Comparison of ENCODE assay signal across 29 cellular contexts in the genomic region with DNA sequence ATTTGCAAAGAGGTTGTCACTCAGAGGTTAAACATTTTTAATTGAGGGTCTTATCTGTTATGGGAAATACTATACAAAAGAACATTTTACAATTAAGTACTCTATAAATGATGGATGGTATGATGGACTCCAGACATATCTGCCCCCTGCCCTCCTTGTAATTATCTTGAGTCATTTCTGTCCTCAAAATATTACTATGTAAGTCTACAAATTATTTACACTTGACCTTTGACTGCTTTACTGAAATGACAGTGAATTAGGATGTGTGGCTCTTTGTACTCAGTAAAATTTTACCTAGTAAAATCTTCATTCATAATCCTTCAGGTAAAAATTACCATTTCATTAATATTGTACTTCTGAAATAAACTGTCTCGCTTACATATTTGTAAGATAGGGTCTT.
"Had no signal": no experiment of that assay in that cellular context is flagged by ENCODE, and none has a peak within 500 bp of the region (broad histone marks: within the 10 kb centered on the region; RNA-seq: fewer than 3 reads in every experiment).

No MANE protein-coding gene starts in this region.

- ATAC-seq: naive thymus-derived CD8-positive, alpha-beta T cell; natural killer cell treated with Interleukin-12 subunit alpha and Interleukin-12 subunit beta and Interleukin-15 and Interleukin-18, amount 100 ng/mL, for 72 hours; psoas muscle; right cardiac atrium; right lobe of liver; stimulated activated memory B cell treated with anti-CD40 and anti-IgM and Interleukin-4, amounts not matched to agents 10 μg/mL and 1 μg/mL and 100 μg/mL, for 72 hours; upper lobe of right lung had no signal

- H3K27ac Mint-ChIP-seq: naive B cell; natural killer cell treated with Interleukin-12 subunit alpha and Interleukin-12 subunit beta and Interleukin-15 and Interleukin-18, amount 100 ng/mL, for 72 hours; nephron progenitor cell; progenitor cell of endocrine pancreas; stimulated activated memory B cell treated with anti-CD40 and anti-IgM and Interleukin-4, amounts not matched to agents 10 μg/mL and 1 μg/mL and 100 μg/mL, for 72 hours had no signal

- H3K9me3 Mint-ChIP-seq: naive B cell; naive thymus-derived CD8-positive, alpha-beta T cell; natural killer cell treated with Interleukin-12 subunit alpha and Interleukin-12 subunit beta and Interleukin-15 and Interleukin-18, amount 100 ng/mL, for 72 hours; neural crest cell; stimulated activated memory B cell treated with anti-CD40 and anti-IgM and Interleukin-4, amounts not matched to agents 10 μg/mL and 1 μg/mL and 100 μg/mL, for 72 hours; stimulated activated naive CD8-positive, alpha-beta T cell treated with anti-CD3 and anti-CD28 coated beads, Interleukin-15, Interleukin-2, amounts not matched to agents 100 ng/mL and 50 ng/mL, for 24 hours had no signal

- H3K27me3 ChIP-seq: neutrophil, right lobe of liver, sigmoid colon, stomach, thyroid gland, tibial nerve, upper lobe of right lung, uterus had no signal

- H3K4me3 ChIP-seq: psoas muscle, right lobe of liver, sigmoid colon, stomach, thoracic aorta, thyroid gland, tibial nerve, upper lobe of right lung, uterus had no signal

- H2AFZ ChIP-seq: parathyroid adenoma had no signal

- H3K9me3 ChIP-seq: neutrophil, psoas muscle, right lobe of liver, sigmoid colon, stomach, thoracic aorta, thyroid gland, tibial nerve, upper lobe of right lung, uterus had no signal

- H3K4me3 Mint-ChIP-seq: naive B cell; natural killer cell treated with Interleukin-12 subunit alpha and Interleukin-12 subunit beta and Interleukin-15 and Interleukin-18, amount 100 ng/mL, for 72 hours; nephron progenitor cell; neural crest cell; stimulated activated memory B cell treated with anti-CD40 and anti-IgM and Interleukin-4, amounts not matched to agents 10 μg/mL and 1 μg/mL and 100 μg/mL, for 72 hours; stimulated activated naive CD8-positive, alpha-beta T cell treated with anti-CD3 and anti-CD28 coated beads, Interleukin-15, Interleukin-2, amounts not matched to agents 100 ng/mL and 50 ng/mL, for 24 hours had no signal

- H3K4me1 ChIP-seq: parathyroid adenoma had no signal

- H3K27me3 Mint-ChIP-seq: naive B cell; naive thymus-derived CD8-positive, alpha-beta T cell; natural killer cell treated with Interleukin-12 subunit alpha and Interleukin-12 subunit beta and Interleukin-15 and Interleukin-18, amount 100 ng/mL, for 72 hours; progenitor cell of endocrine pancreas; stimulated activated memory B cell treated with anti-CD40 and anti-IgM and Interleukin-4, amounts not matched to agents 10 μg/mL and 1 μg/mL and 100 μg/mL, for 72 hours; stimulated activated naive CD8-positive, alpha-beta T cell treated with anti-CD3 and anti-CD28 coated beads, Interleukin-15, Interleukin-2, amounts not matched to agents 100 ng/mL and 50 ng/mL, for 24 hours had no signal

- FAIRE-seq: small intestine had no signal

- H3K4me1 Mint-ChIP-seq: nephron progenitor cell, neural crest cell had no signal

- H3K9ac ChIP-seq: parathyroid adenoma had no signal

- DNase-seq: naive B cell; naive thymus-derived CD8-positive, alpha-beta T cell; nephron progenitor cell; nucleus accumbens; posterior cingulate gyrus; psoas muscle; right cardiac atrium; right lobe of liver; sigmoid colon; small intestine; stimulated activated CD4-positive, alpha-beta T cell treated with anti-CD3 and anti-CD28 coated beads, Interleukin-15, amount 100 ng/mL, for 24 hours; stimulated activated CD4-positive, alpha-beta T cell treated with anti-CD3 and anti-CD28 coated beads, Interleukin-2, amount 100 ng/mL, for 24 hours; stimulated activated CD4-positive, alpha-beta T cell treated with anti-CD3 and anti-CD28 coated beads, Interleukin-2, amount 100 ng/mL, for 48 hours; stimulated activated CD4-positive, alpha-beta T cell treated with anti-CD3 and anti-CD28 coated beads, Interleukin-4, amount 100 ng/mL, for 24 hours; stimulated activated naive CD4-positive, alpha-beta T cell treated with Interleukin-2 at 50 U/mL for 16 hours; stomach; thyroid gland; trophoblast cell; upper lobe of right lung; uterus had no signal

- H3K36me3 ChIP-seq: thoracic aorta had no signal

- H3K27ac ChIP-seq: neutrophil, parathyroid adenoma, psoas muscle, right lobe of liver, sigmoid colon, stomach, thoracic aorta, thyroid gland, tibial nerve, upper lobe of right lung, uterus had no signal
